Comparison of ENCODE assay signal across 2 cellular contexts in genomic region chr21:30345014-30345413, GRCh38.
TF ChIP-seq lines count a peak whose summit lies in the region.

No MANE protein-coding gene starts in this region.

TF ChIP-seq in GM23338, 12 proteins besides CTCF, POLR2A, EP300 and RAD21:
- no peak for TF ChIP-seq STAT1 (IDR thresholded peaks at IDR 0.05; ENCODE audit: unreplicated experiment)
- no peak for TF ChIP-seq NANOG (IDR thresholded peaks at IDR 0.05; ENCODE audit: borderline replicate concordance)
- TF ChIP-seq ZNF462 (CRISPR knock-in tag; IDR thresholded peaks at IDR 0.05) = no peak
- TF ChIP-seq JUNB (IDR thresholded peaks at IDR 0.05; ENCODE audit: unreplicated experiment) = no peak
- TF ChIP-seq POLR2AphosphoS5 (IDR thresholded peaks at IDR 0.05; ENCODE audit: low read depth) = no peak
- TF ChIP-seq EZH2 (IDR thresholded peaks at IDR 0.05; ENCODE audit: low read depth, unreplicated experiment) = no peak
- TF ChIP-seq EZH2phosphoT487 (IDR thresholded peaks at IDR 0.05; ENCODE audit: unreplicated experiment) = no peak
- TF ChIP-seq ETS1 (IDR thresholded peaks at IDR 0.05) = no peak
- TF ChIP-seq ZNF114 (CRISPR knock-in tag; IDR thresholded peaks at IDR 0.05) = no peak
- TF ChIP-seq CREB1 (CRISPR knock-in tag; IDR thresholded peaks at IDR 0.05; ENCODE audit: low read depth) = no peak
- no peak for TF ChIP-seq REST (IDR thresholded peaks at IDR 0.05; ENCODE audit: unreplicated experiment)
- no peak for TF ChIP-seq ZNF331 (CRISPR knock-in tag; IDR thresholded peaks at IDR 0.05; ENCODE audit: low read depth)

TF ChIP-seq in H1, 55 proteins besides CTCF, POLR2A, EP300 and RAD21:
- TF ChIP-seq YY1 (IDR thresholded peaks at IDR 0.05; ENCODE audit: low read depth, low read length) (no peak), JUN (IDR thresholded peaks at IDR 0.05; ENCODE audit: low read depth, low read length) (no peak), SIN3A (conservative IDR thresholded peaks at IDR 0.05 in 1 of 2, IDR thresholded peaks at IDR 0.05 in 1 of 2; ENCODE audit: low read depth in 1 of 2, low read length in 2 of 2) (no peak), RNF2 (IDR thresholded peaks at IDR 0.05; ENCODE audit: borderline replicate concordance, low read depth, low read length, missing control alignments, poor library complexity, severe bottlenecking) (no peak), SP4 (IDR thresholded peaks at IDR 0.05; ENCODE audit: low read length) (no peak), CREB1 (IDR thresholded peaks at IDR 0.05) (no peak), PHF8 (conservative IDR thresholded peaks at IDR 0.05; ENCODE audit: low read depth, low read length) (no peak), HDAC2 (IDR thresholded peaks at IDR 0.05; ENCODE audit: borderline replicate concordance in 1 of 2, low read depth in 2 of 2, low read length in 2 of 2) (no peak), CBX5 (IDR thresholded peaks at IDR 0.05; ENCODE audit: low read depth, low read length) (no peak), POLR2AphosphoS5 (IDR thresholded peaks at IDR 0.05; ENCODE audit: low read depth, low read length) (no peak), EZH2 (IDR thresholded peaks at IDR 0.05; ENCODE audit: low read depth, low read length, severe bottlenecking) (no peak), KDM5A (IDR thresholded peaks at IDR 0.05; ENCODE audit: low read length) (no peak), BCL11A (IDR thresholded peaks at IDR 0.05; ENCODE audit: low read depth in 2 of 2, low read length in 2 of 2) (no peak), FOSL1 (IDR thresholded peaks at IDR 0.05; ENCODE audit: insufficient read depth, low read depth, low read length) (no peak)
